18 cellular contexts compared by ENCODE assay signal in genomic region chr1:87402192-87403046, GRCh38.
DNase-seq lines count a peak whose midpoint lies in the region; ATAC-seq, FAIRE-seq and TF ChIP-seq lines count a peak whose summit lies in the region.
"Had no signal": no experiment of that assay in that cellular context is flagged by ENCODE, and none has a peak within 500 bp of the region (broad histone marks: within the 10 kb centered on the region; RNA-seq: fewer than 3 reads in every experiment).

No MANE protein-coding gene starts in this region.

- peak; percentile 23 for FAIRE-seq in keratinocyte (lab: Jason Lieb, UNC)

- no peaks in the 10 kb centered on the region for H3K9me3 ChIP-seq in Karpas-422 (ENCODE audit: low read length)
- no peaks in the 10 kb centered on the region for H3K9me3 ChIP-seq in keratinocyte (ENCODE audit: control insufficient read depth, low read depth, low read length)
- H3K9me3 ChIP-seq in left lung: no peaks in the 10 kb centered on the region
- H3K9me3 ChIP-seq: ascending aorta, upper lobe of right lung had no signal

- H3K9ac ChIP-seq in Karpas-422 (ENCODE audit: low read length): no peak overlapping the region
- H3K9ac ChIP-seq in keratinocyte (ENCODE audit: control insufficient read depth, extremely low read depth, insufficient read depth, low read length): no peak overlapping the region

- peaks cover 2% of the 10 kb centered on the region for H3K9me3 Mint-ChIP-seq in activated CD8-positive, alpha-beta T cell treated with anti-CD3 and anti-CD28 coated beads for 36 hours

- peak; percentile 40 for DNase-seq in BJ (ENCODE audit: low read depth)
- DNase-seq in Karpas-422: peak; percentile 47
- DNase-seq in astrocyte of the hippocampus (ENCODE audit: low read depth, low spot score): peak; percentile 53
- DNase-seq in keratinocyte (ENCODE audit: low read depth, low spot score): no peak
- no peak for DNase-seq in HuH-7.5 (ENCODE audit: low spot score)
- no peak for DNase-seq in NOMO-1 treated with DMSO at 0.1 percent for 48 hours (lab: John Stamatoyannopoulos, UW; ENCODE audit: unreplicated experiment)
- no peak for DNase-seq in left lung
- DNase-seq in activated CD8-positive, alpha-beta T cell treated with anti-CD3 and anti-CD28 coated beads for 36 hours: no peak
- DNase-seq: activated gamma-delta T cell, dorsolateral prefrontal cortex, H9, NCI-H1105 treated with DMSO at 0.1 percent for 48 hours, retina, upper lobe of right lung had no signal

- H3K27ac ChIP-seq in Karpas-422 (ENCODE audit: low read length) (peak overlapping the region; percentile 84), keratinocyte (ENCODE audit: control insufficient read depth, insufficient read depth, low read length) (no peak overlapping the region), left lung (no peak overlapping the region)
- H3K27ac ChIP-seq: ascending aorta, C4-2B, dorsolateral prefrontal cortex, upper lobe of right lung had no signal

- no peaks in the 10 kb centered on the region for H3K79me2 ChIP-seq in Karpas-422 (ENCODE audit: low read length)
- no peaks in the 10 kb centered on the region for H3K79me2 ChIP-seq in keratinocyte (ENCODE audit: control insufficient read depth, insufficient read depth, low read length)

- no peaks in the 10 kb centered on the region for H3K9me2 ChIP-seq in Karpas-422 (replicated peaks; ENCODE audit: insufficient read depth, low read length)

- H3K36me3 ChIP-seq in BJ (ENCODE audit: control insufficient read depth, insufficient read depth, low read length): no peaks in the 10 kb centered on the region
- H3K36me3 ChIP-seq in Karpas-422 (ENCODE audit: insufficient read depth, low read length): no peaks in the 10 kb centered on the region
- H3K36me3 ChIP-seq in keratinocyte (ENCODE audit: control insufficient read depth in 2 of 2, extremely low read depth in 1 of 2, insufficient read depth in 2 of 2, low read length in 2 of 2): no peaks in the 10 kb centered on the region
- no peaks in the 10 kb centered on the region for H3K36me3 ChIP-seq in left lung
- H3K36me3 ChIP-seq: ascending aorta, upper lobe of right lung had no signal

- H3K27me3 Mint-ChIP-seq in activated CD8-positive, alpha-beta T cell treated with anti-CD3 and anti-CD28 coated beads for 36 hours: peaks cover 10% of the 10 kb centered on the region
- H3K27me3 Mint-ChIP-seq: stimulated activated memory B cell treated with anti-CD40 and anti-IgM and Interleukin-4, amounts not matched to agents 10 μg/mL and 1 μg/mL and 100 μg/mL, for 72 hours had no signal

- H2AFZ ChIP-seq in Karpas-422 (ENCODE audit: low read length) (no peak overlapping the region), keratinocyte (ENCODE audit: control insufficient read depth, low read length) (no peak overlapping the region)

- TF ChIP-seq CTCF in BJ (IDR thresholded peaks at IDR 0.05; ENCODE audit: insufficient read depth, low read depth, low read length): no peak
- no peak for TF ChIP-seq CTCF in keratinocyte (optimal IDR thresholded peaks at IDR 0.05 in 1 of 3, IDR thresholded peaks at IDR 0.05 in 1 of 3, conservative IDR thresholded peaks at IDR 0.05 in 1 of 3; ENCODE audit: extremely low read depth in 1 of 3, insufficient read depth in 2 of 3, low read length in 3 of 3)
- TF ChIP-seq CTCF in left lung (IDR thresholded peaks at IDR 0.05): no peak
- TF ChIP-seq CTCF in activated CD8-positive, alpha-beta T cell treated with anti-CD3 and anti-CD28 coated beads for 36 hours (IDR thresholded peaks at IDR 0.05): no peak

- peaks cover 17% of the 10 kb centered on the region for H3K4me1 Mint-ChIP-seq in activated CD8-positive, alpha-beta T cell treated with anti-CD3 and anti-CD28 coated beads for 36 hours (ENCODE audit: low read depth)
- H3K4me1 Mint-ChIP-seq: WTC11 had no signal

- CTCF ChIA-PET in BJ (lab: Yijun Ruan, JAX): interaction anchor here (1.4 to 2.3 kb wide), 2 partner anchors 19 to 50 kb away, joined by 3 to 5 read pairs; no protein-coding TSS in a partner anchor
- CTCF ChIA-PET in activated CD8-positive, alpha-beta T cell treated with anti-CD3 and anti-CD28 coated beads for 36 hours (lab: Charles Lee): interaction anchor here (1.1 to 4.2 kb wide), 4 partner anchors 10 to 77 kb away, joined by 3 to 18 read pairs (median 4); no protein-coding TSS in a partner anchor

- no peaks in the 10 kb centered on the region for H3K9me1 ChIP-seq in keratinocyte (ENCODE audit: control insufficient read depth, extremely low read depth, insufficient read depth, low read length)

- POLR2A ChIA-PET in BJ (lab: Charles Lee): no interaction called here
- POLR2A ChIA-PET in activated CD8-positive, alpha-beta T cell treated with anti-CD3 and anti-CD28 coated beads for 36 hours (lab: Charles Lee): interaction anchor here (1.8 kb wide), 1 partner anchor 74 kb away, joined by 7 read pairs; the partner anchor contains the start of gene LMO4

- H4K20me1 ChIP-seq in Karpas-422 (ENCODE audit: insufficient read depth, low read depth, low read length): no peaks in the 10 kb centered on the region
- no peaks in the 10 kb centered on the region for H4K20me1 ChIP-seq in keratinocyte (ENCODE audit: control insufficient read depth, extremely low read depth, insufficient read depth, low read length)

- peaks cover 26% of the 10 kb centered on the region for H3K4me1 ChIP-seq in Karpas-422 (ENCODE audit: low read length)
- peaks cover 34% of the 10 kb centered on the region for H3K4me1 ChIP-seq in keratinocyte (ENCODE audit: control insufficient read depth, extremely low read depth, insufficient read depth, low read length)
- no peaks in the 10 kb centered on the region for H3K4me1 ChIP-seq in left lung
- H3K4me1 ChIP-seq: ascending aorta, upper lobe of right lung had no signal

- dilution Hi-C loops in keratinocyte (cut with MboI; ENCODE audit: extremely low pct_ligation_motif_present, low sequenced_read_pairs): no loop called here

- H3K4me3 ChIP-seq in BJ (ENCODE audit: low read depth, low read length) (no peak overlapping the region), Karpas-422 (ENCODE audit: low read length) (no peak overlapping the region), keratinocyte (ENCODE audit: control insufficient read depth in 2 of 3, extremely low read depth in 1 of 3, insufficient read depth in 2 of 3, low read depth in 1 of 3, low read length in 3 of 3) (no peak overlapping the region), left lung (no peak overlapping the region)
- H3K4me3 ChIP-seq: ascending aorta, dorsolateral prefrontal cortex, upper lobe of right lung had no signal

- no peak overlapping the region for H3K4me3 Mint-ChIP-seq in activated CD8-positive, alpha-beta T cell treated with anti-CD3 and anti-CD28 coated beads for 36 hours
- H3K4me3 Mint-ChIP-seq: H9; stimulated activated memory B cell treated with anti-CD40 and anti-IgM and Interleukin-4, amounts not matched to agents 10 μg/mL and 1 μg/mL and 100 μg/mL, for 72 hours; WTC11 had no signal

- H3K27ac Mint-ChIP-seq in activated CD8-positive, alpha-beta T cell treated with anti-CD3 and anti-CD28 coated beads for 36 hours: no peak overlapping the region
- H3K27ac Mint-ChIP-seq: H9; stimulated activated memory B cell treated with anti-CD40 and anti-IgM and Interleukin-4, amounts not matched to agents 10 μg/mL and 1 μg/mL and 100 μg/mL, for 72 hours; WTC11 had no signal

- H3K36me3 Mint-ChIP-seq in activated CD8-positive, alpha-beta T cell treated with anti-CD3 and anti-CD28 coated beads for 36 hours (ENCODE audit: low read depth): peaks cover 2% of the 10 kb centered on the region
- H3K36me3 Mint-ChIP-seq: stimulated activated memory B cell treated with anti-CD40 and anti-IgM and Interleukin-4, amounts not matched to agents 10 μg/mL and 1 μg/mL and 100 μg/mL, for 72 hours had no signal

- intact Hi-C loops in left lung (cut with DNase I): no loop called here
- intact Hi-C loops in activated CD8-positive, alpha-beta T cell treated with anti-CD3 and anti-CD28 coated beads for 36 hours (cut with micrococcal nuclease): no loop called here

- H3K27me3 ChIP-seq in BJ (ENCODE audit: control insufficient read depth, insufficient read depth, low read length) (no peaks in the 10 kb centered on the region), Karpas-422 (ENCODE audit: low read length) (no peaks in the 10 kb centered on the region; the same call in 1 of the 2 replicates), keratinocyte (ENCODE audit: control insufficient read depth, extremely low read depth, insufficient read depth, low read length) (no peaks in the 10 kb centered on the region), left lung (no peaks in the 10 kb centered on the region)
- H3K27me3 ChIP-seq: ascending aorta, dorsolateral prefrontal cortex, upper lobe of right lung had no signal

- ATAC-seq in left lung: no peak
- no peak for ATAC-seq in activated CD8-positive, alpha-beta T cell treated with anti-CD3 and anti-CD28 coated beads for 36 hours
- ATAC-seq: stimulated activated memory B cell treated with anti-CD40 and anti-IgM and Interleukin-4, amounts not matched to agents 10 μg/mL and 1 μg/mL and 100 μg/mL, for 72 hours; WTC11 had no signal

- peak overlapping the region; percentile 46 for H3K4me2 ChIP-seq in Karpas-422 (ENCODE audit: low read depth, low read length, poor library complexity, severe bottlenecking)
- no peak overlapping the region for H3K4me2 ChIP-seq in keratinocyte (ENCODE audit: control insufficient read depth, extremely low read depth, insufficient read depth, low read depth, low read length)

Comparison
In these comparisons a context has a peak if more than half of its experiments do, and no peak if none do; other contexts are left out.
1. DNase-seq: peak in BJ (single experiment), Karpas-422 (single experiment) and astrocyte of the hippocampus (single experiment); none in keratinocyte (single experiment), HuH-7.5 (single experiment), NOMO-1 treated with DMSO at 0.1 percent for 48 hours (single experiment), left lung (0 of 2) and activated CD8-positive, alpha-beta T cell treated with anti-CD3 and anti-CD28 coated beads for 36 hours (single experiment).